8 cellular contexts compared by ENCODE assay signal in genomic region chr17:17839792-17840707, GRCh38. TPM values are rescaled to one million over a fixed set of nuclear protein-coding genes. Genes with fewer than 3 reads are reported as not detected.
DNase-seq lines count a peak whose midpoint lies in the region; ATAC-seq lines count a peak whose summit lies in the region.

No MANE protein-coding gene starts in this region.

- peak; percentile 48 for ATAC-seq in GM21786 (IDR thresholded peaks at IDR 0.05; ENCODE audit: unreplicated experiment)
- ATAC-seq in activated naive CD4-positive, alpha-beta T cell treated with anti-CD3 and anti-CD28 coated beads, Interleukin-2, amount 50 U/mL, for 72 hours, result peak; percentile 73 to 74

- H3K27ac Mint-ChIP-seq in activated naive CD4-positive, alpha-beta T cell treated with anti-CD3 and anti-CD28 coated beads, Interleukin-2, amount 50 U/mL, for 72 hours, result peak overlapping the region; percentile 83 to 87

- H3K36me3 Mint-ChIP-seq in activated naive CD4-positive, alpha-beta T cell treated with anti-CD3 and anti-CD28 coated beads, Interleukin-2, amount 50 U/mL, for 72 hours, result peaks cover 6 to 7% of the 10 kb centered on the region in 2 donors

- H3K9me3 Mint-ChIP-seq in activated naive CD4-positive, alpha-beta T cell treated with anti-CD3 and anti-CD28 coated beads, Interleukin-2, amount 50 U/mL, for 72 hours, result peaks cover 0 to 3% of the 10 kb centered on the region in 2 donors

- peak overlapping the region; percentile 99 for H3K27ac ChIP-seq in temporal lobe (ENCODE audit: low read depth, low read length)

- DNase-seq in DMS79 (lab: John Stamatoyannopoulos, UW) (peak; percentile 48), LoVo (ENCODE audit: low spot score) (peak; percentile 94), SK-N-DZ (ENCODE audit: low spot score) (peak; percentile 85), globus pallidus (ENCODE audit: low spot score) (peak; percentile 94), occipital lobe (lab: John Stamatoyannopoulos, UW) (peak; percentile 87)
- peak; percentile 86 to 87 for DNase-seq in activated naive CD4-positive, alpha-beta T cell treated with anti-CD3 and anti-CD28 coated beads, Interleukin-2, amount 50 U/mL, for 72 hours (ENCODE audit: low spot score in 2 of 2)

RNA-seq across cellular contexts. Expression of gene SREBF1, which starts 3.3 kb away (rescaled TPM):
- polyA plus RNA-seq in SK-N-DZ (2014; cell fraction: cytosol; rRNA removed), result 57.6 and 67.5 TPM in 2 replicates
- polyA plus RNA-seq in SK-N-DZ (2014; cell fraction: nucleus; rRNA removed), result 182 and 191 TPM in 2 replicates
- total RNA-seq in activated naive CD4-positive, alpha-beta T cell treated with anti-CD3 and anti-CD28 coated beads, Interleukin-2, amount 50 U/mL, for 72 hours, result 100 to 1,000 TPM in 1 of 2 donors, 10 to 100 TPM in 1; 67.2 to 103 TPM
- total RNA-seq in occipital lobe (12.6 TPM), temporal lobe (13.3 TPM)

Comparison
In these comparisons a context has a peak if more than half of its experiments do, and no peak if none do; other contexts are left out.
1. Peak in every context shown above with its lines: DNase-seq, ATAC-seq and H3K27ac ChIP-seq.